Comparison of ENCODE assay signal across 29 cellular contexts in genomic region chr2:144446136-144446535, GRCh38.
DNase-seq lines count a peak whose midpoint lies in the region; ATAC-seq and TF ChIP-seq lines count a peak whose summit lies in the region.
"Had no signal": no experiment of that assay in that cellular context is flagged by ENCODE, and none has a peak within 500 bp of the region (broad histone marks: within the 10 kb centered on the region; RNA-seq: fewer than 3 reads in every experiment).

No MANE protein-coding gene starts in this region.

- WGBS in spleen, 5 donors = 49 to 68% (median 56%) methylated on average over 3 of the region's 3 CpGs
- 68 to 76% methylated on average over 3 of the region's 3 CpGs for WGBS in esophagus squamous epithelium, 2 donors

- POLR2A ChIA-PET in HEK293T (lab: Yijun Ruan, JAX) = no interaction called here

- no peaks in the 10 kb centered on the region for H3K27me3 ChIP-seq in layer of hippocampus (ENCODE audit: control insufficient read depth, insufficient read depth, low read length)
- no peaks in the 10 kb centered on the region for H3K27me3 ChIP-seq in spleen (replicated peaks in 1 of 7)
- H3K27me3 ChIP-seq in esophagus squamous epithelium = no peaks in the 10 kb centered on the region
- H3K27me3 ChIP-seq: heart right ventricle, MG63, SJSA1 had no signal

- H3K4me1 ChIP-seq in spleen = peaks cover 15 to 100% (median 73%) of the 10 kb centered on the region in 6 donors
- peaks cover 0 to 61% (median 17%) of the 10 kb centered on the region in 3 donors for H3K4me1 ChIP-seq in esophagus squamous epithelium
- H3K4me1 ChIP-seq: Caco-2, parathyroid adenoma had no signal

- H3K27ac ChIP-seq in angular gyrus (ENCODE audit: low read depth, low read length) (peak overlapping the region; percentile 79), layer of hippocampus (ENCODE audit: low read depth, low read length) (peak overlapping the region; percentile 4), spleen (peak overlapping the region in 6 of 8 donors; percentile 11 to 76 (median 72)), esophagus squamous epithelium (peak overlapping the region in 1 of 4 donors; percentile 26)
- H3K27ac ChIP-seq: C4-2B, heart right ventricle, lower lobe of right lung, parathyroid adenoma, RWPE1, SJSA1 had no signal

- TF ChIP-seq CTCF in spleen (IDR thresholded peaks at IDR 0.05 in 8 of 11, conservative IDR thresholded peaks at IDR 0.05 in 3 of 11) (no peak), esophagus squamous epithelium (IDR thresholded peaks at IDR 0.05) (no peak)

- intact Hi-C loops in spleen (cut with DNase I; ENCODE audit: low total_unique reads) (no loop called here), esophagus squamous epithelium (cut with DNase I) (no loop called here)

- no peaks in the 10 kb centered on the region for H3K9me3 ChIP-seq in spleen
- no peaks in the 10 kb centered on the region for H3K9me3 ChIP-seq in esophagus squamous epithelium
- H3K9me3 ChIP-seq: Caco-2, heart right ventricle, lower lobe of right lung, SJSA1, transverse colon had no signal

- H3K36me3 ChIP-seq in spleen = peaks cover 0 to 20% (median 0%) of the 10 kb centered on the region in 6 donors
- H3K36me3 ChIP-seq in esophagus squamous epithelium = no peaks in the 10 kb centered on the region
- H3K36me3 ChIP-seq: lower lobe of right lung, MG63, transverse colon had no signal

- H3K4me3 ChIP-seq in spleen = no peak overlapping the region
- H3K4me3 ChIP-seq in esophagus squamous epithelium = no peak overlapping the region
- H3K4me3 ChIP-seq: heart right ventricle, lower lobe of right lung, MG63, SJSA1, transverse colon had no signal

- no peak for ATAC-seq in HG03135 (IDR thresholded peaks at IDR 0.05; ENCODE audit: unreplicated experiment)
- ATAC-seq: activated T-cell treated with anti-CD3 and anti-CD28 coated beads, Interleukin-2, amount 50 U/mL, for 4 hours; heart right ventricle; lower lobe of right lung had no signal

- DNase-seq in HEK293T (ENCODE audit: extremely low spot score) = no peak
- DNase-seq in spleen = no peak
- no peak for DNase-seq in esophagus squamous epithelium (lab: John Stamatoyannopoulos, UW)
- DNase-seq in NCI-H128 (lab: John Stamatoyannopoulos, UW; ENCODE audit: unreplicated experiment) = no peak
- DNase-seq: activated CD4-positive, CD25-positive, alpha-beta regulatory T cell; activated gamma-delta T cell; activated T-cell treated with anti-CD3 and anti-CD28 coated beads, Interleukin-2, amount 50 U/mL, for 4 hours; Caco-2; central memory CD4-positive, alpha-beta T cell; dermis blood vessel endothelial cell; foreskin melanocyte; heart right ventricle; KG1; kidney; lower lobe of right lung; MG63; NCI-H1105 treated with DMSO at 0.1 percent for 48 hours; NCI-H2029 treated with DMSO at 0.1 percent for 48 hours; NCI-H526; OCI-M1; stimulated activated CD4-positive, alpha-beta T cell treated with anti-CD3 and anti-CD28 coated beads, Interleukin-2, amount 100 ng/mL, for 24 hours; transverse colon had no signal

- CTCF ChIA-PET in HEK293T (lab: Yijun Ruan, JAX) = no interaction called here

- TF ChIP-seq POLR2A in spleen (IDR thresholded peaks at IDR 0.05) = no peak
- no peak for TF ChIP-seq POLR2A in esophagus squamous epithelium (IDR thresholded peaks at IDR 0.05)

TF ChIP-seq in HEK293T, 16 proteins besides CTCF, POLR2A, EP300 and RAD21:
- TF ChIP-seq FOXM1 (IDR thresholded peaks at IDR 0.05; ENCODE audit: borderline replicate concordance) = no peak
- peak; percentile 40; the same call in 1 of the 2 replicates for TF ChIP-seq CTBP1 (IDR thresholded peaks at IDR 0.05; ENCODE audit: borderline replicate concordance)
